Comparison of ENCODE assay signal across 16 cellular contexts in the genomic region with DNA sequence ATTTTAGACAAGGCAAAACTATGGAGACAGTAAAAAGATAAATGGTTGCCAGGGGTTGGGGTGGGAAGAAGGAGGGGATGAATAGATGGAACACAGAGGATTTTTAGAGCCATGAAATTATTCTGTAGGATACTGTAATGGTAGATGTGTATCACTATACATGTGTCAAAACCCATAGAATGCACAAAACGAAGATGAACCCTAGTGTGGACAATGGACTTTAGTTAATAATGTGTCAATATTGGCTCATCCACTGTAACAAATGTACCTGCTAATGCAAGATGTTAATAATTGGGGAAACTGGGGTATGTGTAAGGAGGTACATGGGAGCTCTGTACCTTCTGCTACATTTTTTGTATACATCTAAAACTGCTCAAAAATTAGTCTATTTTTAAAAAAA. TPM values are rescaled to one million over a fixed set of nuclear protein-coding genes. Genes with fewer than 3 reads are reported as not detected.
A peak's percentile ranks its signal among the peaks of the same experiment; 100 is the strongest.
DNase-seq lines count a peak whose midpoint lies in the region; ATAC-seq and TF ChIP-seq lines count a peak whose summit lies in the region.
"Had no signal": no experiment of that assay in that cellular context is flagged by ENCODE, and none has a peak within 500 bp of the region (broad histone marks: within the 10 kb centered on the region; RNA-seq: fewer than 3 reads in every experiment).

No MANE protein-coding gene starts in this region.

- no peaks in the 10 kb centered on the region for H3K9me3 Mint-ChIP-seq in CD4-positive, alpha-beta T cell
- H3K9me3 Mint-ChIP-seq in chondrocyte (ENCODE audit: low read depth) = no peaks in the 10 kb centered on the region
- H3K9me3 Mint-ChIP-seq: CD8-positive, alpha-beta memory T cell; GM23338; H9 had no signal

- peaks cover 26% of the 10 kb centered on the region for H3K27me3 Mint-ChIP-seq in CD4-positive, alpha-beta T cell
- no peaks in the 10 kb centered on the region for H3K27me3 Mint-ChIP-seq in chondrocyte (ENCODE audit: low read depth)

- H3K4me1 Mint-ChIP-seq in CD4-positive, alpha-beta T cell (ENCODE audit: low read depth) = peaks cover 21% of the 10 kb centered on the region
- H3K4me1 Mint-ChIP-seq in chondrocyte (ENCODE audit: low read depth) = peaks cover 30% of the 10 kb centered on the region

- POLR2A ChIA-PET in CD4-positive, alpha-beta T cell (lab: Charles Lee) = no interaction called here

- H3K27ac ChIP-seq in CD4-positive, alpha-beta T cell (ENCODE audit: low read depth, low read length) = no peak overlapping the region
- H3K27ac ChIP-seq in liver (ENCODE audit: low read depth in 1 of 2, low read length in 2 of 2) (no peak overlapping the region), neutrophil (peak overlapping the region; percentile 98)
- H3K27ac ChIP-seq: BLaER1, C4-2B had no signal

- H3K4me1 ChIP-seq in liver (ENCODE audit: control insufficient read depth in 4 of 4, insufficient read depth in 4 of 4, low read length in 3 of 4) (peaks cover 12 to 60% (median 30%) of the 10 kb centered on the region in 4 donors), neutrophil (ENCODE audit: control insufficient read depth in 1 of 2, insufficient read depth in 1 of 2, low read depth in 1 of 2, low read length in 1 of 2) (peaks cover 63 to 71% of the 10 kb centered on the region in 2 experiments)

- no peak overlapping the region for H3K27ac Mint-ChIP-seq in CD4-positive, alpha-beta T cell
- H3K27ac Mint-ChIP-seq in chondrocyte (ENCODE audit: unreplicated experiment) = no peak overlapping the region
- H3K27ac Mint-ChIP-seq: CD4-positive, CD25-positive, alpha-beta regulatory T cell; CD8-positive, alpha-beta memory T cell; GM23338; H9 had no signal

- peak overlapping the region; percentile 35 for H3K4me3 Mint-ChIP-seq in CD4-positive, alpha-beta T cell
- H3K4me3 Mint-ChIP-seq in chondrocyte (ENCODE audit: unreplicated experiment) = no peak overlapping the region
- H3K4me3 Mint-ChIP-seq: CD4-positive, CD25-positive, alpha-beta regulatory T cell; CD8-positive, alpha-beta memory T cell; GM23338; H9 had no signal

- H3K9ac ChIP-seq in liver (ENCODE audit: low read depth in 1 of 2, low read length in 2 of 2) = no peak overlapping the region
- H3K9ac ChIP-seq: BLaER1 had no signal

- DNase-seq in NCI-H748 (lab: John Stamatoyannopoulos, UW; ENCODE audit: unreplicated experiment) (peak; percentile 20), NCI-H748 treated with DMSO at 0.1 percent for 48 hours (lab: John Stamatoyannopoulos, UW) (no peak), GM19240 (ENCODE audit: insufficient read length, low spot score) (no peak), chondrocyte (ENCODE audit: low spot score) (no peak)
- DNase-seq in CD4-positive, alpha-beta T cell = no peak
- DNase-seq: CD4-positive, CD25-positive, alpha-beta regulatory T cell; CD8-positive, alpha-beta memory T cell; DMS 273 treated with DMSO at 0.1 percent for 48 hours; DND-41; H9 had no signal

- CTCF ChIA-PET in CD4-positive, alpha-beta T cell (lab: Charles Lee) = interaction anchor here (0.5 kb wide), 1 partner anchor 574 kb away, joined by 3 read pairs; no protein-coding TSS in a partner anchor

- no peak for ATAC-seq in CD4-positive, alpha-beta T cell (ENCODE audit: poor library complexity)
- ATAC-seq: GM23338, HCT116 had no signal

- 39% methylated on average over 1 of the region's 1 CpG for WGBS in liver

- no peaks in the 10 kb centered on the region for H3K9me3 ChIP-seq in CD4-positive, alpha-beta T cell (ENCODE audit: control insufficient read depth, low read length)
- no peaks in the 10 kb centered on the region for H3K9me3 ChIP-seq in liver (ENCODE audit: control insufficient read depth in 4 of 4, low read length in 3 of 4)
- H3K9me3 ChIP-seq in neutrophil = no peaks in the 10 kb centered on the region

- no peak overlapping the region for H3K4me3 ChIP-seq in liver (ENCODE audit: low read depth in 1 of 3, low read length in 3 of 3)
- no peak overlapping the region for H3K4me3 ChIP-seq in neutrophil (ENCODE audit: low read depth in 1 of 2, low read length in 1 of 2)
- H3K4me3 ChIP-seq: BLaER1, GM23338 had no signal

- H3K27me3 ChIP-seq in CD4-positive, alpha-beta T cell (ENCODE audit: control insufficient read depth, insufficient read depth, low read length) = peaks cover 7% of the 10 kb centered on the region
- H3K27me3 ChIP-seq in liver (ENCODE audit: control insufficient read depth in 4 of 4, insufficient read depth in 4 of 4, low read length in 3 of 4) (no peaks in the 10 kb centered on the region), neutrophil (no peaks in the 10 kb centered on the region)

- no peaks in the 10 kb centered on the region for H3K36me3 ChIP-seq in liver (ENCODE audit: control insufficient read depth in 4 of 4, insufficient read depth in 3 of 4, low read depth in 1 of 4, low read length in 3 of 4)
- no peaks in the 10 kb centered on the region for H3K36me3 ChIP-seq in neutrophil
- H3K36me3 ChIP-seq: BLaER1 had no signal

- H3K36me3 Mint-ChIP-seq in CD4-positive, alpha-beta T cell (ENCODE audit: low read depth) = peaks cover 3% of the 10 kb centered on the region
- H3K36me3 Mint-ChIP-seq in chondrocyte (ENCODE audit: low read depth) = no peaks in the 10 kb centered on the region

- no peak for TF ChIP-seq RAD21 in liver (IDR thresholded peaks at IDR 0.05)

- intact Hi-C loops in CD4-positive, alpha-beta T cell (cut with DNase I, micrococcal nuclease) = no loop called here

- no peak for TF ChIP-seq CTCF in CD4-positive, alpha-beta T cell (IDR thresholded peaks at IDR 0.05)
- TF ChIP-seq CTCF in liver (IDR thresholded peaks at IDR 0.05; ENCODE audit: low read depth, low read length, missing input control) (no peak), neutrophil (IDR thresholded peaks at IDR 0.05) (no peak), chondrocyte (IDR thresholded peaks at IDR 0.05) (no peak)

TF ChIP-seq in liver, 16 proteins besides CTCF, POLR2A, EP300 and RAD21:
- peak; percentile 55 for TF ChIP-seq FOXA2 (IDR thresholded peaks at IDR 0.05)
- peak; percentile 13 for TF ChIP-seq FOXA1 (IDR thresholded peaks at IDR 0.05)
- TF ChIP-seq HNF4A (conservative IDR thresholded peaks at IDR 0.05) = peak; percentile 61 to 65
- no peak for TF ChIP-seq SP1 (IDR thresholded peaks at IDR 0.05)

RNA-seq across cellular contexts. Expression of gene CD302, which starts 1.8 kb away (rescaled TPM):
- total RNA-seq in CD4-positive, alpha-beta T cell = 1 to 10 TPM; 1.0 to 1.1 TPM
- 100 to 1,000 TPM in 1 of 2 donors, 10 to 100 TPM in 1; 65.9 to 118 TPM for total RNA-seq in liver
- 100 to 1,000 TPM in 1 of 2 donors, 10 to 100 TPM in 1; 86.5 to 107 TPM for polyA plus RNA-seq in liver
- 6.0 to 10.6 TPM (median 6.4 TPM) in 3 replicates for total RNA-seq in chondrocyte
